ENCODE assay signal across 24 cellular contexts in genomic region chr10:99562631-99563030, GRCh38. TPM values are rescaled to one million over a fixed set of nuclear protein-coding genes. Genes with fewer than 3 reads are reported as not detected.
"Had no signal": no experiment of that assay in that cellular context is flagged by ENCODE, and none has a peak within 500 bp of the region (broad histone marks: within the 10 kb centered on the region; RNA-seq: fewer than 3 reads in every experiment).

No MANE protein-coding gene starts in this region.

- H3K9me3 ChIP-seq: Peyer's patch, SJCRH30 had no signal

- H3K4me2 ChIP-seq: KMS-11, PC-9 had no signal

- H3K9me3 Mint-ChIP-seq: IgD-negative memory B cell had no signal

- H3K27ac ChIP-seq: HL-60, KMS-11, PC-9, Peyer's patch, SJCRH30 had no signal

- H3K36me3 ChIP-seq: Peyer's patch, SJCRH30 had no signal

- FAIRE-seq: HTR-8/SVneo, K562 had no signal

- H3K4me1 ChIP-seq: Peyer's patch had no signal

- H3K36me3 Mint-ChIP-seq: IgD-negative memory B cell had no signal

- H2AFZ ChIP-seq: PC-9 had no signal

- DNase-seq: Kasumi-1, MM.1S, NCI-H1048, NCI-H1436, NCI-H187, NCI-H2029, NCI-H2171 treated with DMSO at 0.1 percent for 48 hours, NCI-H345, NCI-H446 treated with DMSO at 0.1 percent for 48 hours, NCI-H510A treated with DMSO at 0.1 percent for 48 hours, NCI-H526, OCI-M1, PC-9, Peyer's patch, SHP77 treated with DMSO at 0.1 percent for 48 hours, SJCRH30 had no signal

- H3K27ac Mint-ChIP-seq: IgD-negative memory B cell had no signal

- ATAC-seq: K562, Right ventricle myocardium inferior, SK-N-SH treated with all-trans-retinoic acid at 6 μM for 48 hours had no signal

- H3K4me3 ChIP-seq: K562, PC-9, Peyer's patch, SJCRH30 had no signal

RNA-seq across cellular contexts. Expression of gene NKX2-3, which starts 29.9 kb away (rescaled TPM):
- total RNA-seq: K562, PC-9, Right ventricle myocardium inferior, RPMI7951, SJCRH30 had no signal
- polyA plus RNA-seq: IgD-negative memory B cell, K562 had no signal
